16 cellular contexts compared by ENCODE assay signal in the genomic region with DNA sequence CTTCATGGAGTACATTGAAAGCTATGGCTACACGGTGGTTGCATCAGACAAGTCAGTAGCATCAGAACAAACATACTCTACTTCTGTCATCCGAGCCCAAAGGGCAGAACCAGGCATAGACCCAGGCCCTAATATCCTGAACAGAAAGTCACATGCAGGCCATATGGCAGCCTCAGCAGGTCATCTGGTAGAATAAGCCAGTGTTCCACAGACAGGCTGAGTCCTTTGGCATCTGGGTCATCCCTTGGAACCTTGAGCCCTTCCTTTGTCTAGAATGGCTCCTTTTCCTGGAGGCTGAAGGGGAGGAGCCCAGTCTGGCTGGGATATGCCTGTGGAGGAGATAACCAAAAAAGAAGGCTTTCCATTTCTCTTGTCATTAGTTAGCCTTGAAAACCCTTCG. TPM values are rescaled to one million over a fixed set of nuclear protein-coding genes. Genes with fewer than 3 reads are reported as not detected.
"Had no signal": no experiment of that assay in that cellular context is flagged by ENCODE, and none has a peak within 500 bp of the region (broad histone marks: within the 10 kb centered on the region; RNA-seq: fewer than 3 reads in every experiment).

No MANE protein-coding gene starts in this region.

- H3K4me1 ChIP-seq: gastroesophageal sphincter, sigmoid colon had no signal

- H3K4me3 ChIP-seq: esophagus muscularis mucosa, gastroesophageal sphincter, left ventricle myocardium inferior, lung, right atrium auricular region, sigmoid colon, skin epidermis, stomach had no signal

- H3K27ac ChIP-seq: esophagus muscularis mucosa, gastroesophageal sphincter, left ventricle myocardium inferior, right atrium auricular region, sigmoid colon, skin epidermis, stomach had no signal

- H3K27me3 ChIP-seq: esophagus muscularis mucosa, gastroesophageal sphincter, right atrium auricular region, sigmoid colon, stomach had no signal

- H3K9me3 ChIP-seq: esophagus muscularis mucosa, gastroesophageal sphincter, left ventricle myocardium inferior, right atrium auricular region, sigmoid colon, stomach had no signal

- DNase-seq: effector memory CD4-positive, alpha-beta T cell; immature natural killer cell; left ventricle myocardium inferior; naive thymus-derived CD4-positive, alpha-beta T cell; nephron progenitor cell; posterior cingulate gyrus; sigmoid colon; stimulated activated CD4-positive, alpha-beta T cell treated with anti-CD3 and anti-CD28 coated beads, Interleukin-12 subunit alpha, Interleukin-12 subunit beta, amount 100 ng/mL, for 4 hours; stimulated activated naive CD4-positive, alpha-beta T cell; stomach; trophoblast cell had no signal

- ATAC-seq: gastroesophageal sphincter; naive thymus-derived CD4-positive, alpha-beta T cell had no signal

- H3K36me3 ChIP-seq: esophagus muscularis mucosa, left ventricle myocardium inferior, right atrium auricular region, sigmoid colon had no signal

RNA-seq across cellular contexts. Expression of a gene that starts 29.2 kb away (rescaled TPM):
- total RNA-seq: naive thymus-derived CD4-positive, alpha-beta T cell had no signal
- polyA plus RNA-seq: immature natural killer cell; naive thymus-derived CD4-positive, alpha-beta T cell had no signal
